12 cellular contexts compared by ENCODE assay signal in genomic region chr10:30467939-30468338, GRCh38. TPM values are rescaled to one million over a fixed set of nuclear protein-coding genes. Genes with fewer than 3 reads are reported as not detected.
DNase-seq lines count a peak whose midpoint lies in the region; ATAC-seq and TF ChIP-seq lines count a peak whose summit lies in the region.
"Had no signal": no experiment of that assay in that cellular context is flagged by ENCODE, and none has a peak within 500 bp of the region (broad histone marks: within the 10 kb centered on the region; RNA-seq: fewer than 3 reads in every experiment).

No MANE protein-coding gene starts in this region.

- H3K4me3 ChIP-seq in tibial nerve, result no peak overlapping the region
- H3K4me3 ChIP-seq: thyroid gland had no signal

- H3K4me3 Mint-ChIP-seq in memory B cell, result peak overlapping the region; percentile 5
- H3K4me3 Mint-ChIP-seq: neural crest cell had no signal

- H3K9me3 Mint-ChIP-seq in memory B cell, result no peaks in the 10 kb centered on the region
- H3K9me3 Mint-ChIP-seq: neural crest cell had no signal

- H3K27ac Mint-ChIP-seq in memory B cell, result no peak overlapping the region

- TF ChIP-seq CTCF in GM13976 (IDR thresholded peaks at IDR 0.05; ENCODE audit: borderline replicate concordance, control extremely low read depth, extremely low read depth, insufficient read depth, missing control alignments) (no peak), tibial nerve (IDR thresholded peaks at IDR 0.05) (no peak)

- DNase-seq in GM13976 (ENCODE audit: low spot score) (peak; percentile 57), MV-4-11 (lab: John Stamatoyannopoulos, UW) (peak; percentile 91), memory B cell (ENCODE audit: low spot score in 2 of 2) (peak in 1 of 2 donors; percentile 16), tibial nerve (ENCODE audit: low spot score in 2 of 2) (no peak), NCI-H524 treated with DMSO at 0.1 percent for 48 hours (lab: John Stamatoyannopoulos, UW) (no peak), A172 (ENCODE audit: low spot score) (no peak)
- DNase-seq in activated effector memory CD4-positive, alpha-beta T cell treated with anti-CD3 and anti-CD28 coated beads, Interleukin-2, amount 50 U/mL, for 16 hours, result no peak
- DNase-seq: Calu3, NCI-H524, thyroid gland had no signal

- H3K27ac ChIP-seq in tibial nerve, result peak overlapping the region in 2 of 4 donors; percentile 51 to 52
- H3K27ac ChIP-seq: thyroid gland had no signal

- peak in 1 of 2 donors; percentile 9 for TF ChIP-seq EP300 in tibial nerve (IDR thresholded peaks at IDR 0.05)

- no peaks in the 10 kb centered on the region for H3K27me3 ChIP-seq in tibial nerve
- H3K27me3 ChIP-seq: thyroid gland had no signal

- no peaks in the 10 kb centered on the region for H3K27me3 Mint-ChIP-seq in memory B cell

- 61 to 63% methylated on average over 3 of the region's 3 CpGs for WGBS in tibial nerve, 2 donors

- peaks cover 0 to 17% (median 0%) of the 10 kb centered on the region in 4 donors for H3K4me1 ChIP-seq in tibial nerve
- H3K4me1 ChIP-seq: thyroid gland had no signal

- H3K9me3 ChIP-seq in tibial nerve, result no peaks in the 10 kb centered on the region
- H3K9me3 ChIP-seq: thyroid gland had no signal

- no peaks in the 10 kb centered on the region for H3K36me3 ChIP-seq in tibial nerve
- H3K36me3 ChIP-seq: thyroid gland had no signal

- TF ChIP-seq POLR2A in tibial nerve (IDR thresholded peaks at IDR 0.05), result no peak

- no peaks in the 10 kb centered on the region for H3K36me3 Mint-ChIP-seq in memory B cell

- peaks cover 16% of the 10 kb centered on the region for H3K4me1 Mint-ChIP-seq in memory B cell
- H3K4me1 Mint-ChIP-seq: neural crest cell had no signal

- in situ Hi-C loops in GM13976 (cut with MboI; ENCODE audit: low sequenced_read_pairs, unreplicated experiment), result no loop called here

- ATAC-seq in GM21717 (IDR thresholded peaks at IDR 0.05; ENCODE audit: unreplicated experiment) (peak; percentile 87), memory B cell (ENCODE audit: low read depth) (peak; percentile 99)

RNA-seq across cellular contexts. Expression of gene MAP3K8, which starts 34.0 kb away (rescaled TPM):
- total RNA-seq in tibial nerve, result 10 to 100 TPM; 44.7 to 74.1 (median 56.2) TPM
- total RNA-seq in A172 (2014; rRNA removed; shearing (Covaris generic)), result 12.4 and 14.9 TPM in 2 replicates

Comparison
In these comparisons a context has a peak if more than half of its experiments do, and no peak if none do; other contexts are left out.
1. DNase-seq: peak in GM13976 (single experiment) and MV-4-11 (single experiment); none in tibial nerve (0 of 2), NCI-H524 treated with DMSO at 0.1 percent for 48 hours (single experiment), A172 (single experiment) and activated effector memory CD4-positive, alpha-beta T cell treated with anti-CD3 and anti-CD28 coated beads, Interleukin-2, amount 50 U/mL, for 16 hours (single experiment).